ENCODE assay signal across 8 cellular contexts in genomic region chr2:137865954-137866540, GRCh38.
DNase-seq lines count a peak whose midpoint lies in the region; ATAC-seq lines count a peak whose summit lies in the region.

No MANE protein-coding gene starts in this region.

- H3K9me3 ChIP-seq in NT2/D1 (ENCODE audit: insufficient read depth, low read length), result no peaks in the 10 kb centered on the region
- H3K9me3 ChIP-seq in right cardiac atrium (ENCODE audit: control insufficient read depth, low read length), result no peaks in the 10 kb centered on the region

- no peak overlapping the region for H3K9ac ChIP-seq in NT2/D1 (ENCODE audit: insufficient read length, low read depth)

- H3K27ac ChIP-seq in right cardiac atrium (ENCODE audit: low read length), result no peak overlapping the region

- H3K27me3 Mint-ChIP-seq in activated T-cell treated with anti-CD3 and anti-CD28 coated beads, Interleukin-2, amount 50 U/mL, for 72 hours (ENCODE audit: low read depth), result no peaks in the 10 kb centered on the region

- no peaks in the 10 kb centered on the region for H3K36me3 ChIP-seq in NT2/D1 (ENCODE audit: insufficient read depth, insufficient read length, low read length)

- H3K4me1 Mint-ChIP-seq in activated T-cell treated with anti-CD3 and anti-CD28 coated beads, Interleukin-2, amount 50 U/mL, for 72 hours (ENCODE audit: low read depth), result no peaks in the 10 kb centered on the region

- H3K4me1 ChIP-seq in NT2/D1 (ENCODE audit: insufficient read depth, insufficient read length) (no peaks in the 10 kb centered on the region), right cardiac atrium (ENCODE audit: control insufficient read depth, insufficient read depth, low read length) (no peaks in the 10 kb centered on the region)

- H3K4me3 Mint-ChIP-seq in activated T-cell treated with anti-CD3 and anti-CD28 coated beads, Interleukin-2, amount 50 U/mL, for 72 hours, result no peak overlapping the region

- 15% methylated on average over 2 of the region's 2 CpGs for WGBS in right cardiac atrium

- H3K27me3 ChIP-seq in NT2/D1 (ENCODE audit: insufficient read depth, insufficient read length), result no peaks in the 10 kb centered on the region
- no peaks in the 10 kb centered on the region for H3K27me3 ChIP-seq in right cardiac atrium (ENCODE audit: control insufficient read depth, insufficient read depth)

- DNase-seq in DMS114 treated with DMSO at 0.1 percent for 48 hours (lab: John Stamatoyannopoulos, UW; ENCODE audit: unreplicated experiment) (peak; percentile 15), NT2/D1 (ENCODE audit: low read depth, low spot score) (peak; percentile 65), right cardiac atrium (peak in 2 of 3 donors; percentile 20 to 51), GDM1 (lab: John Stamatoyannopoulos, UW) (no peak)
- peak; percentile 31 to 48 for DNase-seq in activated T-cell treated with anti-CD3 and anti-CD28 coated beads, Interleukin-2, amount 50 U/mL, for 72 hours
- peak; percentile 63 for DNase-seq in stimulated activated CD4-positive, alpha-beta T cell treated with anti-CD3 and anti-CD28 coated beads, Interleukin-15, amount 100 ng/mL, for 24 hours

- no peaks in the 10 kb centered on the region for H3K9me3 Mint-ChIP-seq in activated T-cell treated with anti-CD3 and anti-CD28 coated beads, Interleukin-2, amount 50 U/mL, for 72 hours

- intact Hi-C loops in right cardiac atrium (cut with DNase I), result no loop called here

- H3K27ac Mint-ChIP-seq in activated T-cell treated with anti-CD3 and anti-CD28 coated beads, Interleukin-2, amount 50 U/mL, for 72 hours, result no peak overlapping the region

- no peaks in the 10 kb centered on the region for H3K36me3 Mint-ChIP-seq in activated T-cell treated with anti-CD3 and anti-CD28 coated beads, Interleukin-2, amount 50 U/mL, for 72 hours (ENCODE audit: insufficient read depth in 2 of 2)

- ATAC-seq in GM19372 (IDR thresholded peaks at IDR 0.05; ENCODE audit: low read depth, unreplicated experiment) (peak; percentile 67), HG03558 (IDR thresholded peaks at IDR 0.05; ENCODE audit: extremely low read depth, unreplicated experiment) (peak; percentile 49), right cardiac atrium (no peak)
- ATAC-seq in activated T-cell treated with anti-CD3 and anti-CD28 coated beads, Interleukin-2, amount 50 U/mL, for 72 hours (replicated peaks in 1 of 2), result no peak

- H3K4me3 ChIP-seq in NT2/D1 (ENCODE audit: insufficient read length, low read depth) (no peak overlapping the region), right cardiac atrium (ENCODE audit: low read length) (no peak overlapping the region)

Comparison
In these comparisons a context has a peak if more than half of its experiments do, and no peak if none do; other contexts are left out.
1. ATAC-seq: peak in GM19372 (single experiment) and HG03558 (single experiment); none in activated T-cell treated with anti-CD3 and anti-CD28 coated beads, Interleukin-2, amount 50 U/mL, for 72 hours (0 of 2) and right cardiac atrium (0 of 2).